ENCODE assay signal across 8 cellular contexts in the genomic region with DNA sequence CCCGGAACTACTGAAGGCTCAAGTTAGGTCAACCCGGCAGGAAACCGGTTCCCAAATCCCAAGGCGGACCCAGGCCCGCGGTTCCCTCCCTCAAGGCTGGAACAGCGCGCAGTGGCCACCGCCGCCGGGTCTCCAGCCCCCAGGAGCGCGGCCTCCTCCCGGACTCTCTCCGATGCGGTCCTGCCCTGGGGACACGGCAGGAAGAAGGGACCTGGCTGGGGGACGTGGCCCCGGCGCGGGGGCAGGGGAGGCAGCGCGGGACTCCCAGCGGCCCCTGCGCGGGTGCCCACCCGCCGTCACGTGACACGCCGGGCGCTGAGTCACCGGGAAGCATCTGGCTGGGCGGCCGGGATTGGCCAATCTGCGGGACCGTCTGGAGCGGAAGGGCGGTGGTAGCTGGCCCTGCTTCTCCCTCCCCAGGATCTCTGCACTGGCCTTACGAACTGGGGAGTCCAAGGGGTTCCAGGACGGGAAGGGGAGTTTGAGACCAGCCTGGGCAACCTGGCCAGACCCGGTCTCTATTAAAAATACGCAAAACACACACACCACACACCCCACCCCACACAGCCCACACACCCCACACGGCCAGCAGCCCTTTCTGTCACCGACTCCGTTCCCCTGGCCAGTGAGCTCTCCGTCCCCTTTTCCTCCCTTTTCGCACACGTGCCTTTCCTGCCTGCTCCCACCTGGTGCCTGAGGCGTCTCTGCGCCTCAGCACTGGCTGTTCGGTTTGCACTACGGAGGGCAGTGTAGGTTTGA. TPM values are rescaled to one million over a fixed set of nuclear protein-coding genes. Genes with fewer than 3 reads are reported as not detected.
DNase-seq lines count a peak whose midpoint lies in the region; ATAC-seq, FAIRE-seq and TF ChIP-seq lines count a peak whose summit lies in the region.

No MANE protein-coding gene starts in this region.

- RAD21 ChIA-PET in HCT116 (lab: Charles Lee; ENCODE audit: low non-redundant PET in 1 of 2, low total read pairs in 2 of 2, uncharacterized antibody in 2 of 2, unreplicated experiment in 2 of 2) = interaction anchor here (0.9 to 3.4 kb wide), 3 partner anchors 14 to 22 kb away, joined by 3 to 13 read pairs (median 4); partner anchors contain the start of gene MALAT1 (in 1 of the 2)

- H3K9me3 ChIP-seq in HCT116 (ENCODE audit: control insufficient read depth in 1 of 2, insufficient read depth in 1 of 2, low read depth in 1 of 2, low read length in 2 of 2) (no peaks in the 10 kb centered on the region), SJSA1 (replicated peaks) (no peaks in the 10 kb centered on the region), suprapubic skin (no peaks in the 10 kb centered on the region)

- peak overlapping the region; percentile 86 for H3K4me3 ChIP-seq in HCT116 (replicated peaks in 1 of 2; ENCODE audit: low read depth in 1 of 2, low read length in 2 of 2)
- peak overlapping the region; percentile 66 for H3K4me3 ChIP-seq in SJSA1
- H3K4me3 ChIP-seq in suprapubic skin = peak overlapping the region; percentile 61

- intact Hi-C loops in HCT116 (cut with micrococcal nuclease) = loop anchor here (2.0 kb wide), 1 partner anchor 19 kb away; no protein-coding TSS in a partner anchor

- DNase-seq in HCT116 (ENCODE audit: low read depth, low spot score) (no peak), MV-4-11 (lab: John Stamatoyannopoulos, UW) (peak; percentile 90), SJSA1 (ENCODE audit: low read depth in 1 of 2, low spot score in 2 of 2) (peak; percentile 99), frontal cortex (ENCODE audit: low spot score in 2 of 2) (peak; percentile 93 to 96), nucleus accumbens (lab: John Stamatoyannopoulos, UW) (peak in 55 of 56 donors; percentile 67 to 97 (median 93)), suprapubic skin (ENCODE audit: low spot score in 2 of 2) (peak; percentile 98 to 99)
- peak; percentile 93 for DNase-seq in activated naive CD4-positive, alpha-beta T cell treated with Interleukin-2 at 50 U/mL for 16 hours

- H3K36me3 ChIP-seq in HCT116 (ENCODE audit: control insufficient read depth in 1 of 2, insufficient read depth in 2 of 2, low read length in 2 of 2) (no peaks in the 10 kb centered on the region), SJSA1 (peaks cover 10% of the 10 kb centered on the region), suprapubic skin (no peaks in the 10 kb centered on the region)

- ATAC-seq in HCT116 = peak; percentile 78

- no peak overlapping the region for H2AFZ ChIP-seq in HCT116 (ENCODE audit: low read depth, low read length, poor library complexity, severe bottlenecking)

- TF ChIP-seq RAD21 in HCT116 (IDR thresholded peaks at IDR 0.05; ENCODE audit: low read depth) = no peak

- no peaks in the 10 kb centered on the region for H3K9me2 ChIP-seq in HCT116 (ENCODE audit: insufficient read depth)

- peak overlapping the region; percentile 96 for H3K9ac ChIP-seq in HCT116 (ENCODE audit: low read length)

- H3K4me1 ChIP-seq in HCT116 (ENCODE audit: control insufficient read depth in 1 of 2, insufficient read depth in 2 of 2, low read length in 2 of 2) (peaks cover 74 to 89% of the 10 kb centered on the region in 2 experiments), SJSA1 (replicated peaks) (peaks cover 75% of the 10 kb centered on the region), suprapubic skin (peaks cover 55% of the 10 kb centered on the region)

- BruUV-seq in HCT116 (replicated peaks; lab: Mats Ljungman, UMichigan) = no TSS peak

- CTCF ChIA-PET in HCT116 (lab: Charles Lee) = interaction anchor here (0.8 to 3.3 kb wide), 6 partner anchors 9 to 61 kb away, joined by 3 to 11 read pairs (median 5); no protein-coding TSS in a partner anchor

- no peaks in the 10 kb centered on the region for H4K20me1 ChIP-seq in HCT116 (ENCODE audit: insufficient read depth)

- no peak for TF ChIP-seq EP300 in suprapubic skin (IDR thresholded peaks at IDR 0.05)

- POLR2A ChIA-PET in HCT116 (lab: Charles Lee) = interaction anchor here (0.5 to 15.6 kb wide), 9 partner anchors 9 to 558 kb away, joined by 3 to 1499 read pairs (median 8); partner anchors contain the start of genes MALAT1 and NEAT1

- H3K27ac ChIP-seq in HCT116 (ENCODE audit: low read depth, low read length) (peak overlapping the region; percentile 97), SJSA1 (peak overlapping the region; percentile 93), suprapubic skin (peak overlapping the region; percentile 98)

- H3K79me2 ChIP-seq in HCT116 (ENCODE audit: insufficient read depth, low read length) = peaks cover 33% of the 10 kb centered on the region

- peak; percentile 53 for TF ChIP-seq POLR2A in HCT116 (IDR thresholded peaks at IDR 0.05; ENCODE audit: borderline replicate concordance, extremely low read depth, insufficient read depth, insufficient read length)
- peak; percentile 74 to 95 for TF ChIP-seq POLR2A in suprapubic skin (IDR thresholded peaks at IDR 0.05)

- FAIRE-seq in G401.6 (lab: Jason Lieb, UNC) (peak; percentile 27), frontal cortex (lab: Jason Lieb, UNC) (no peak)

- no peak for TF ChIP-seq CTCF in HCT116 (IDR thresholded peaks at IDR 0.05 in 2 of 3, conservative IDR thresholded peaks at IDR 0.05 in 1 of 3; ENCODE audit: borderline replicate concordance in 1 of 3, insufficient read depth in 1 of 3, low read depth in 2 of 3, low read length in 2 of 3)
- no peak for TF ChIP-seq CTCF in suprapubic skin (IDR thresholded peaks at IDR 0.05)

- H3K4me2 ChIP-seq in HCT116 (ENCODE audit: low read length) = peak overlapping the region; percentile 93

- WGBS in suprapubic skin = 0% methylated on average over 18 of the region's 53 CpGs

- H3K27me3 ChIP-seq in HCT116 (ENCODE audit: insufficient read depth, low read length) = no peaks in the 10 kb centered on the region
- H3K27me3 ChIP-seq in SJSA1 (replicated peaks) = no peaks in the 10 kb centered on the region
- H3K27me3 ChIP-seq in suprapubic skin = no peaks in the 10 kb centered on the region

TF ChIP-seq in HCT116, 20 proteins besides CTCF, POLR2A, EP300 and RAD21 (continues in another document):
- no peak for TF ChIP-seq EZH2phosphoT487 (IDR thresholded peaks at IDR 0.05; ENCODE audit: borderline replicate concordance)
- TF ChIP-seq ZNF274 (IDR thresholded peaks at IDR 0.05; ENCODE audit: low read depth, low read length) = no peak
- TF ChIP-seq, protein P1, sequence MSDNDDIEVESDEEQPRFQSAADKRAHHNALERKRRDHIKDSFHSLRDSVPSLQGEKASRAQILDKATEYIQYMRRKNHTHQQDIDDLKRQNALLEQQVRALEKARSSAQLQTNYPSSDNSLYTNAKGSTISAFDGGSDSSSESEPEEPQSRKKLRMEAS (IDR thresholded peaks at IDR 0.05) = no peak
- TF ChIP-seq, protein P2, sequence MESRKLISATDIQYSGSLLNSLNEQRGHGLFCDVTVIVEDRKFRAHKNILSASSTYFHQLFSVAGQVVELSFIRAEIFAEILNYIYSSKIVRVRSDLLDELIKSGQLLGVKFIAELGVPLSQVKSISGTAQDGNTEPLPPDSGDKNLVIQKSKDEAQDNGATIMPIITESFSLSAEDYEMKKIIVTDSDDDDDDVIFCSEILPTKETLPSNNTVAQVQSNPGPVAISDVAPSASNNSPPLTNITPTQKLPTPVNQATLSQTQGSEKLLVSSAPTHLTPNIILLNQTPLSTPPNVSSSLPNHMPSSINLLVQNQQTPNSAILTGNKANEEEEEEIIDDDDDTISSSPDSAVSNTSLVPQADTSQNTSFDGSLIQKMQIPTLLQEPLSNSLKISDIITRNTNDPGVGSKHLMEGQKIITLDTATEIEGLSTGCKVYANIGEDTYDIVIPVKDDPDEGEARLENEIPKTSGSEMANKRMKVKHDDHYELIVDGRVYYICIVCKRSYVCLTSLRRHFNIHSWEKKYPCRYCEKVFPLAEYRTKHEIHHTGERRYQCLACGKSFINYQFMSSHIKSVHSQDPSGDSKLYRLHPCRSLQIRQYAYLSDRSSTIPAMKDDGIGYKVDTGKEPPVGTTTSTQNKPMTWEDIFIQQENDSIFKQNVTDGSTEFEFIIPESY (IDR thresholded peaks at IDR 0.05; ENCODE audit: extremely low read depth, insufficient replicate concordance, low read length) = no peak
- no peak for TF ChIP-seq CEBPB (IDR thresholded peaks at IDR 0.05; ENCODE audit: low read depth)
- TF ChIP-seq EGR1 (IDR thresholded peaks at IDR 0.05; ENCODE audit: low read depth) = no peak
- 0 out of 2 replicates have a peak, but pooled peaks have one; percentile 30 for TF ChIP-seq ZFX (IDR thresholded peaks at IDR 0.05)
- peak; percentile 50 for TF ChIP-seq YY1 (IDR thresholded peaks at IDR 0.05; ENCODE audit: extremely low read depth, insufficient replicate concordance, low read depth, low read length)
- peak; percentile 89 for TF ChIP-seq POLR2AphosphoS5 (IDR thresholded peaks at IDR 0.05; ENCODE audit: low read depth, low read length)
- TF ChIP-seq CBX3 (IDR thresholded peaks at IDR 0.05; ENCODE audit: low read depth) = no peak
- no peak for TF ChIP-seq SP1 (IDR thresholded peaks at IDR 0.05; ENCODE audit: low read depth)

RNA-seq across cellular contexts. Expression of gene MALAT1, which starts 21.4 kb away (rescaled TPM):
- total RNA-seq in HCT116 (2021; ENCODE audit: unreplicated experiment) (6,000 TPM), frontal cortex (6,549 TPM), suprapubic skin (over 10,000 TPM; 10,207 to 42,728 (median 11,538) TPM)
- polyA plus RNA-seq in HCT116 (2012) = 380 and 423 TPM in 2 replicates
- 1,620 and 2,210 TPM in 2 replicates for total RNA-seq in SJSA1 (2014; rRNA removed; shearing (Covaris generic))

RNA-seq across cellular contexts. Expression of gene SCYL1, which starts 47.4 kb away (rescaled TPM):
- total RNA-seq in HCT116 (2021; ENCODE audit: unreplicated experiment) = 104 TPM
- 82.4 and 84.4 TPM in 2 replicates for polyA plus RNA-seq in HCT116 (2012)
- total RNA-seq in SJSA1 (2014; rRNA removed; shearing (Covaris generic)) = 103 and 130 TPM in 2 replicates
- 39.1 TPM for total RNA-seq in frontal cortex
- total RNA-seq in suprapubic skin = 10 to 100 TPM; 63.2 to 83.6 (median 78.4) TPM

RNA-seq across cellular contexts. Expression of gene NEAT1, which starts 54.9 kb away (rescaled TPM):
- 564 TPM for total RNA-seq in HCT116 (2021; ENCODE audit: unreplicated experiment)
- polyA plus RNA-seq in HCT116 (2012) = 181 and 274 TPM in 2 replicates
- total RNA-seq in SJSA1 (2014; rRNA removed; shearing (Covaris generic)) = 6.9 and 12.1 TPM in 2 replicates
- total RNA-seq in frontal cortex = 1.6 TPM
- total RNA-seq in suprapubic skin = 1,000 to 10,000 TPM in 1 of 4 donors, 100 to 1,000 TPM in 3; 336 to 2,041 (median 481) TPM

Comparison
In these comparisons a context has a peak if more than half of its experiments do, and no peak if none do; other contexts are left out.
1. RNA of gene NEAT1, which starts 54.9 kb away (total RNA-seq): 564 TPM in HCT116 (single experiment) and 336 to 2,041 TPM in suprapubic skin; 6.9 to 12.1 TPM in SJSA1 and 1.6 TPM in frontal cortex (single experiment); every median in the first group is over 10 times any median in the second.
2. Peak in every context shown above with its lines, with median percentiles within 50 percentile points of each other: H3K27ac ChIP-seq and H3K4me3 ChIP-seq.